16 cellular contexts compared by ENCODE assay signal in genomic region chr7:63789378-63790176, GRCh38.
DNase-seq lines count a peak whose midpoint lies in the region; ATAC-seq lines count a peak whose summit lies in the region.
"Had no signal": no experiment of that assay in that cellular context is flagged by ENCODE, and none has a peak within 500 bp of the region (broad histone marks: within the 10 kb centered on the region; RNA-seq: fewer than 3 reads in every experiment).

No MANE protein-coding gene starts in this region.

- DNase-seq in activated T-cell treated with anti-CD3 and anti-CD28 coated beads for 24 hours (ENCODE audit: low read depth): peak; percentile 1
- DNase-seq in activated T-cell treated with anti-CD3 and anti-CD28 coated beads, Interleukin-2, amount 50 U/mL, for 1 hour: no peak
- DNase-seq in SK-N-DZ (ENCODE audit: low spot score): peak; percentile 95
- peak; percentile 31 for DNase-seq in left ventricle myocardium superior
- DNase-seq in stimulated activated naive CD8-positive, alpha-beta T cell treated with anti-CD3 and anti-CD28 coated beads, Interleukin-15, Interleukin-2, amounts not matched to agents 100 U/mL and 50 U/mL, for 24 hours: peak; percentile 5
- no peak for DNase-seq in T-helper 2 cell
- DNase-seq in pons (ENCODE audit: low spot score): no peak
- DNase-seq: activated CD8-positive, alpha-beta memory T cell treated with anti-CD3 and anti-CD28 coated beads for 24 hours; activated naive CD4-positive, alpha-beta T cell treated with anti-CD3 and anti-CD28 coated beads, Interleukin-2, amount 10 ng/mL, durations not matched to agents 7 days and 5 days; central memory CD4-positive, alpha-beta T cell; DMS 273 treated with DMSO at 0.1 percent for 48 hours; NCI-H1436; NCI-H446; RPMI8226; T1000 had no signal

- intact Hi-C loops in left ventricle myocardium superior (cut with micrococcal nuclease): no loop called here

- ATAC-seq in left ventricle myocardium superior: peak; percentile 71
- no peak for ATAC-seq in stimulated activated naive CD8-positive, alpha-beta T cell treated with anti-CD3 and anti-CD28 coated beads, Interleukin-15, Interleukin-2, amounts not matched to agents 100 U/mL and 50 U/mL, for 24 hours
- no peak for ATAC-seq in GM19328 (IDR thresholded peaks at IDR 0.05; ENCODE audit: unreplicated experiment)

Comparison
In these comparisons a context has a peak if more than half of its experiments do, and no peak if none do; other contexts are left out.
1. DNase-seq: peak in activated T-cell treated with anti-CD3 and anti-CD28 coated beads for 24 hours (single experiment), SK-N-DZ (single experiment), left ventricle myocardium superior (single experiment) and stimulated activated naive CD8-positive, alpha-beta T cell treated with anti-CD3 and anti-CD28 coated beads, Interleukin-15, Interleukin-2, amounts not matched to agents 100 U/mL and 50 U/mL, for 24 hours (single experiment); none in activated T-cell treated with anti-CD3 and anti-CD28 coated beads, Interleukin-2, amount 50 U/mL, for 1 hour (single experiment), T-helper 2 cell (0 of 5) and pons (single experiment).